In genomic region chr3:159782724-159783421, GRCh38 we compare ENCODE assay signal across 20 cellular contexts. TPM values are rescaled to one million over a fixed set of nuclear protein-coding genes. Genes with fewer than 3 reads are reported as not detected.
DNase-seq lines count a peak whose midpoint lies in the region; ATAC-seq, FAIRE-seq and TF ChIP-seq lines count a peak whose summit lies in the region.
"Had no signal": no experiment of that assay in that cellular context is flagged by ENCODE, and none has a peak within 500 bp of the region (broad histone marks: within the 10 kb centered on the region; RNA-seq: fewer than 3 reads in every experiment).

No MANE protein-coding gene starts in this region.

- H3K36me3 ChIP-seq in SJCRH30, result no peaks in the 10 kb centered on the region
- H3K36me3 ChIP-seq in HepG2 (replicated peaks in 1 of 2; ENCODE audit: control insufficient read depth in 1 of 2, insufficient read depth in 2 of 2, low read length in 2 of 2), result no peaks in the 10 kb centered on the region
- H3K36me3 ChIP-seq in CD4-positive, alpha-beta memory T cell (ENCODE audit: insufficient read depth, low read length), result no peaks in the 10 kb centered on the region
- H3K36me3 ChIP-seq: lower lobe of right lung had no signal

- peak in 1 of 2 experiments; percentile 78 for DNase-seq in A549 (ENCODE audit: low read depth in 1 of 2, low spot score in 1 of 2)
- peak; percentile 81 for DNase-seq in NCI-H146 (lab: John Stamatoyannopoulos, UW)
- DNase-seq in SJCRH30, result peak; percentile 22 to 41
- peak; percentile 82 for DNase-seq in HepG2 (ENCODE audit: low spot score)
- no peak for DNase-seq in nucleus accumbens (lab: John Stamatoyannopoulos, UW)
- DNase-seq in CD4-positive, alpha-beta memory T cell, result no peak
- DNase-seq in endothelial cell (ENCODE audit: low spot score), result no peak
- no peak for DNase-seq in NAMALWA (ENCODE audit: low spot score)
- DNase-seq: activated CD4-positive, alpha-beta T cell treated with anti-CD3 and anti-CD28 coated beads, Interleukin-2, amount 50 U/mL, for 48 hours; activated naive CD8-positive, alpha-beta T cell treated with anti-CD3 and anti-CD28 coated beads, Interleukin-2, amount 50 U/mL, for 24 hours; activated T-cell treated with anti-CD3 and anti-CD28 coated beads, Interleukin-2, amount 50 U/mL, for 72 hours; CD4-positive, alpha-beta T cell; central memory CD4-positive, alpha-beta T cell; foreskin fibroblast; H9; lower lobe of right lung; MV-4-11; PC-9 had no signal

- H3K27ac Mint-ChIP-seq in CD4-positive, alpha-beta memory T cell, result no peak overlapping the region
- H3K27ac Mint-ChIP-seq in endothelial cell (ENCODE audit: unreplicated experiment), result no peak overlapping the region
- H3K27ac Mint-ChIP-seq: activated naive CD8-positive, alpha-beta T cell treated with anti-CD3 and anti-CD28 coated beads, Interleukin-2, amount 50 U/mL, for 24 hours; activated T-cell treated with anti-CD3 and anti-CD28 coated beads, Interleukin-2, amount 50 U/mL, for 72 hours; CD4-positive, alpha-beta T cell; H9 had no signal

- peak overlapping the region; percentile 5 to 60; a peak in 3 of 6 replicates for H3K27ac ChIP-seq in A549
- peak overlapping the region; percentile 98 for H3K27ac ChIP-seq in SJCRH30
- no peak overlapping the region for H3K27ac ChIP-seq in HepG2 (ENCODE audit: extremely low read length, insufficient read depth, low read length)
- H3K27ac ChIP-seq in CD4-positive, alpha-beta memory T cell (ENCODE audit: low read depth, low read length), result no peak overlapping the region
- H3K27ac ChIP-seq: PC-9 had no signal

- H3K27me3 ChIP-seq in SJCRH30, result no peaks in the 10 kb centered on the region
- H3K27me3 ChIP-seq in HepG2 (ENCODE audit: control insufficient read depth in 1 of 2, insufficient read depth in 2 of 2, low read length in 2 of 2), result peaks cover 0 to 4% of the 10 kb centered on the region in 2 experiments; a peak in 1 of 5 replicates
- H3K27me3 ChIP-seq in CD4-positive, alpha-beta memory T cell (ENCODE audit: insufficient read depth, low read length), result no peaks in the 10 kb centered on the region

- H3K9ac ChIP-seq in HepG2 (ENCODE audit: insufficient read depth, low read depth, low read length), result no peak overlapping the region

- H3K4me1 ChIP-seq in A549, result peaks cover 69% of the 10 kb centered on the region
- H3K4me1 ChIP-seq in SJCRH30, result peaks cover 54% of the 10 kb centered on the region
- peaks cover 58% of the 10 kb centered on the region for H3K4me1 ChIP-seq in HepG2 (ENCODE audit: insufficient read depth, low read length)
- H3K4me1 ChIP-seq in CD4-positive, alpha-beta memory T cell (ENCODE audit: insufficient read depth, low read length), result no peaks in the 10 kb centered on the region

- peaks cover 0 to 1% (median 0%) of the 10 kb centered on the region in 4 donors for H3K4me1 Mint-ChIP-seq in CD4-positive, alpha-beta memory T cell
- peaks cover 17% of the 10 kb centered on the region for H3K4me1 Mint-ChIP-seq in endothelial cell (ENCODE audit: unreplicated experiment)

- no peak for TF ChIP-seq RAD21 in A549 (conservative IDR thresholded peaks at IDR 0.05 in 1 of 2, IDR thresholded peaks at IDR 0.05 in 1 of 2)
- TF ChIP-seq RAD21 in HepG2 (CRISPR knock-in tag; IDR thresholded peaks at IDR 0.05), result no peak

- no peaks in the 10 kb centered on the region for H3K79me2 ChIP-seq in HepG2 (ENCODE audit: insufficient read depth, low read length)

- no peak for FAIRE-seq in A549 (lab: Jason Lieb, UNC)
- peak; percentile 61 for FAIRE-seq in HepG2 (lab: Jason Lieb, UNC)
- FAIRE-seq: A204.1, TTC549 had no signal

- no peak overlapping the region for H3K4me3 Mint-ChIP-seq in CD4-positive, alpha-beta memory T cell
- no peak overlapping the region for H3K4me3 Mint-ChIP-seq in endothelial cell (ENCODE audit: unreplicated experiment)
- H3K4me3 Mint-ChIP-seq: activated naive CD8-positive, alpha-beta T cell treated with anti-CD3 and anti-CD28 coated beads, Interleukin-2, amount 50 U/mL, for 24 hours; activated T-cell treated with anti-CD3 and anti-CD28 coated beads, Interleukin-2, amount 50 U/mL, for 72 hours; CD4-positive, alpha-beta T cell; H9 had no signal

- H3K9me3 ChIP-seq in A549 (no peaks in the 10 kb centered on the region), SJCRH30 (replicated peaks) (no peaks in the 10 kb centered on the region), HepG2 (ENCODE audit: low read length) (no peaks in the 10 kb centered on the region)
- no peaks in the 10 kb centered on the region for H3K9me3 ChIP-seq in CD4-positive, alpha-beta memory T cell (ENCODE audit: control insufficient read depth in 1 of 2, low read length in 2 of 2)
- H3K9me3 ChIP-seq: lower lobe of right lung had no signal

- peak overlapping the region; percentile 80 for H3K4me2 ChIP-seq in A549
- H3K4me2 ChIP-seq in HepG2 (ENCODE audit: low read depth, low read length), result peak overlapping the region; percentile 19; the same call in 1 of the 2 replicates
- H3K4me2 ChIP-seq: PC-9 had no signal

- in situ Hi-C loops in HepG2 (cut with HindIII; ENCODE audit: extremely low pct_ligation_motif_present, low pct_unique_long_range_greater_than_20kb), result no loop called here

- CTCF ChIA-PET in A549 (lab: Yijun Ruan, JAX) (interaction anchor here (0.7 to 7.5 kb wide), 8 partner anchors 12 to 517 kb away, joined by 3 to 79 read pairs (median 6); no protein-coding TSS in a partner anchor), HepG2 (lab: Yijun Ruan, JAX; ENCODE audit: low intra/inter-chr PET ratio, low total read pairs) (interaction anchor here (3.2 kb wide), 1 partner anchor 22 kb away, joined by 33 read pairs; no protein-coding TSS in a partner anchor)
- CTCF ChIA-PET in CD4-positive, alpha-beta memory T cell (lab: Charles Lee; ENCODE audit: partially characterized antibody), result no interaction called here

- 31% methylated on average over 5 of the region's 5 CpGs for WGBS in A549 (ENCODE audit: missing lambda C conversion rate)
- WGBS in HepG2 (ENCODE audit: low lambda C conversion rate), result 22% methylated on average over 5 of the region's 5 CpGs

- H3K36me3 Mint-ChIP-seq in CD4-positive, alpha-beta memory T cell, result no peaks in the 10 kb centered on the region
- no peaks in the 10 kb centered on the region for H3K36me3 Mint-ChIP-seq in endothelial cell (ENCODE audit: low read depth, unreplicated experiment)

- TF ChIP-seq CTCF in A549 (IDR thresholded peaks at IDR 0.05) (no peak), HepG2 (CRISPR knock-in tag; IDR thresholded peaks at IDR 0.05) (no peak), endothelial cell (IDR thresholded peaks at IDR 0.05; ENCODE audit: unreplicated experiment) (no peak)

- no peak overlapping the region for H2AFZ ChIP-seq in HepG2 (ENCODE audit: low read length)
- H2AFZ ChIP-seq: PC-9 had no signal

- TF ChIP-seq POLR2A in A549 (IDR thresholded peaks at IDR 0.05; ENCODE audit: low read length) (no peak), HepG2 (IDR thresholded peaks at IDR 0.05; ENCODE audit: insufficient read depth in 1 of 2, low read depth in 2 of 2, low read length in 2 of 2) (no peak)

- H3K9me3 Mint-ChIP-seq in CD4-positive, alpha-beta memory T cell, result peaks cover 0 to 2% (median 0%) of the 10 kb centered on the region in 8 donors
- H3K9me3 Mint-ChIP-seq in endothelial cell (ENCODE audit: unreplicated experiment), result no peaks in the 10 kb centered on the region
- H3K9me3 Mint-ChIP-seq: activated naive CD8-positive, alpha-beta T cell treated with anti-CD3 and anti-CD28 coated beads, Interleukin-2, amount 50 U/mL, for 24 hours; activated T-cell treated with anti-CD3 and anti-CD28 coated beads, Interleukin-2, amount 50 U/mL, for 72 hours; CD4-positive, alpha-beta T cell; H9 had no signal

- ATAC-seq in A549 (peak; percentile 29 to 33; a peak in 5 of 6 replicates), HepG2 (peak; percentile 42)
- ATAC-seq: activated naive CD8-positive, alpha-beta T cell treated with anti-CD3 and anti-CD28 coated beads, Interleukin-2, amount 50 U/mL, for 24 hours; activated T-cell treated with anti-CD3 and anti-CD28 coated beads, Interleukin-2, amount 50 U/mL, for 72 hours had no signal

- TF ChIP-seq EP300 in A549 (IDR thresholded peaks at IDR 0.05) (no peak), HepG2 (IDR thresholded peaks at IDR 0.05; ENCODE audit: low read depth in 2 of 2, low read length in 2 of 2) (peak in 1 of 2 experiments; percentile 73; a peak in 1 of 4 replicates), HepG2 (CRISPR knock-in tag; IDR thresholded peaks at IDR 0.05; ENCODE audit: borderline replicate concordance) (no peak)

- POLR2A ChIA-PET in A549 (lab: Yijun Ruan, JAX), result interaction anchor here (0.6 to 1.7 kb wide), 2 partner anchors 19 to 25 kb away, joined by 3 to 7 read pairs; no protein-coding TSS in a partner anchor
- POLR2A ChIA-PET in HepG2 (lab: Yijun Ruan, JAX), result no interaction called here
- POLR2A ChIA-PET in CD4-positive, alpha-beta memory T cell (lab: Charles Lee; ENCODE audit: partially characterized antibody), result no interaction called here

- no peaks in the 10 kb centered on the region for H4K20me1 ChIP-seq in HepG2 (ENCODE audit: insufficient read depth, low read length)

- H3K4me3 ChIP-seq in A549 (no peak overlapping the region), SJCRH30 (no peak overlapping the region), HepG2 (replicated peaks in 1 of 3; ENCODE audit: insufficient read depth in 1 of 3, low read depth in 2 of 3, low read length in 3 of 3) (no peak overlapping the region)
- no peak overlapping the region for H3K4me3 ChIP-seq in CD4-positive, alpha-beta memory T cell (ENCODE audit: low read length in 2 of 2)
- H3K4me3 ChIP-seq: lower lobe of right lung, PC-9 had no signal

- BruUV-seq in HepG2 (replicated peaks; lab: Mats Ljungman, UMichigan), result no TSS peak

- intact Hi-C loops in HepG2 (cut with micrococcal nuclease; ENCODE audit: unreplicated experiment), result loop anchor here (1.0 to 2.0 kb wide), 2 partner anchors 18 to 22 kb away; no protein-coding TSS in a partner anchor
- intact Hi-C loops in CD4-positive, alpha-beta memory T cell (cut with micrococcal nuclease), result no loop called here

- H3K27me3 Mint-ChIP-seq in CD4-positive, alpha-beta memory T cell, result peaks cover 9 to 13% of the 10 kb centered on the region in 2 donors
- H3K27me3 Mint-ChIP-seq in endothelial cell (ENCODE audit: unreplicated experiment), result no peaks in the 10 kb centered on the region

RNA-seq across cellular contexts. Expression of gene SCHIP1, which starts 56.8 kb away (rescaled TPM):
- polyA plus RNA-seq in A549 (2011; rRNA removed) (2.7 and 3.5 TPM in 2 replicates), A549 (2017; fragmentation: RNase III; extraction: RNeasy Plus Mini Kit Qiagen cat#74134 plus additional on column Dnase treatment) (2.0 to 3.6 TPM (median 2.6 TPM) in 3 replicates), HepG2 (2011; rRNA removed) (not detected in 2 replicates)
- polyA plus RNA-seq in A549 (2012; cell fraction: cytosol; rRNA removed), result 0.13 and 0.15 TPM in 2 replicates
- polyA plus RNA-seq in A549 (2012; cell fraction: nucleus; rRNA removed), result 1.3 TPM in 2 replicates
- polyA minus RNA-seq in A549 (2011; rRNA and poly(A)+ RNA removed), result 5.2 and 7.1 TPM in 2 replicates
- 1.5 and 2.2 TPM in 2 replicates for total RNA-seq in SJCRH30 (2014; rRNA removed; shearing (Covaris generic))
- total RNA-seq in HepG2 (2016; rRNA removed; fragmentation: Illumina TruSeq; extraction: Trizol) (0.07 TPM in 1 of 2 replicates, not detected in the other), endothelial cell (ENCODE audit: unreplicated experiment) (102 TPM)
- total RNA-seq in HepG2 (2016; cell fraction: cytosol; rRNA removed; fragmentation: Illumina TruSeq; extraction: Trizol; ENCODE audit: low read depth), result 0.09 TPM in 1 of 2 replicates, not detected in the other
- 0.13 TPM in 1 of 2 replicates, not detected in the other for total RNA-seq in HepG2 (2016; cell fraction: insoluble cytoplasmic fraction; rRNA removed; fragmentation: Illumina TruSeq; extraction: Trizol)
- 0.03 TPM in 1 of 2 replicates, not detected in the other for total RNA-seq in HepG2 (2016; cell fraction: membrane; rRNA removed; fragmentation: Illumina TruSeq; extraction: Trizol)
- 0.12 and 2.0 TPM in 2 replicates for total RNA-seq in HepG2 (2016; cell fraction: nucleus; rRNA removed; fragmentation: Illumina TruSeq; extraction: Trizol)
- not detected in 2 replicates for polyA plus RNA-seq in HepG2 (2011; cell fraction: cytosol; rRNA removed)
- polyA plus RNA-seq in HepG2 (2011; cell fraction: nucleus; rRNA removed), result 0.08 and 0.28 TPM in 2 replicates
- not detected in 2 replicates for polyA plus RNA-seq in HepG2 (2012)
- polyA plus RNA-seq in HepG2 (2016; cell fraction: cytosol; fragmentation: Illumina TruSeq; extraction: Trizol; ENCODE audit: low read depth), result not detected in 2 replicates
- 0.19 TPM in 1 of 2 replicates, not detected in the other for polyA plus RNA-seq in HepG2 (2016; cell fraction: insoluble cytoplasmic fraction; fragmentation: Illumina TruSeq; extraction: Trizol; ENCODE audit: low read depth)
- polyA plus RNA-seq in HepG2 (2016; cell fraction: membrane; fragmentation: Illumina TruSeq; extraction: Trizol; ENCODE audit: low read depth), result not detected in 2 replicates
- 0.18 and 0.56 TPM in 2 replicates for polyA plus RNA-seq in HepG2 (2016; cell fraction: nucleus; fragmentation: Illumina TruSeq; extraction: Trizol; ENCODE audit: insufficient read depth, low read depth)
- 5.2 TPM in 1 of 2 replicates, not detected in the other for polyA minus RNA-seq in HepG2 (2011; rRNA and poly(A)+ RNA removed; ENCODE audit: low replicate concordance)
- not detected in 2 replicates for polyA minus RNA-seq in HepG2 (2011; cell fraction: cytosol; rRNA and poly(A)+ RNA removed)
- 0.13 and 0.25 TPM in 2 replicates for polyA minus RNA-seq in HepG2 (2011; cell fraction: nucleus; rRNA and poly(A)+ RNA removed)
- not detected for total RNA-seq in CD4-positive, alpha-beta memory T cell
- polyA plus RNA-seq in CD4-positive, alpha-beta memory T cell, result not detected
- total RNA-seq: activated T-cell treated with anti-CD3 and anti-CD28 coated beads, Interleukin-2, amount 50 U/mL, for 72 hours; CD4-positive, alpha-beta T cell had no signal

Comparison
In these comparisons a context has a peak if more than half of its experiments do, and no peak if none do; other contexts are left out.
1. DNase-seq: peak in NCI-H146 (single experiment), SJCRH30 (2 of 2) and HepG2 (single experiment); none in nucleus accumbens (0 of 56), CD4-positive, alpha-beta memory T cell (0 of 5), endothelial cell (single experiment) and NAMALWA (single experiment).
2. H3K27ac ChIP-seq: peak in A549 (2 of 2) and SJCRH30 (single experiment); none in HepG2 (single experiment) and CD4-positive, alpha-beta memory T cell (single experiment).
3. RNA of gene SCHIP1, which starts 56.8 kb away (total RNA-seq): 102 TPM in endothelial cell (single experiment); 1.5 to 2.2 TPM in SJCRH30, not detected in CD4-positive, alpha-beta memory T cell and 0.03 to 2.0 TPM in HepG2; every median in the first group is over 10 times any median in the second.
4. Of the 38 proteins assayed by ChIP-seq in both HepG2 and A549: peak only in HepG2: FOSL2 and HDAC2; only in A549: JUNB and MAX; in both: none; in neither: 31; mixed calls (peak in some experiments, not most) for 3.